8 cellular contexts compared by ENCODE assay signal in the genomic region with DNA sequence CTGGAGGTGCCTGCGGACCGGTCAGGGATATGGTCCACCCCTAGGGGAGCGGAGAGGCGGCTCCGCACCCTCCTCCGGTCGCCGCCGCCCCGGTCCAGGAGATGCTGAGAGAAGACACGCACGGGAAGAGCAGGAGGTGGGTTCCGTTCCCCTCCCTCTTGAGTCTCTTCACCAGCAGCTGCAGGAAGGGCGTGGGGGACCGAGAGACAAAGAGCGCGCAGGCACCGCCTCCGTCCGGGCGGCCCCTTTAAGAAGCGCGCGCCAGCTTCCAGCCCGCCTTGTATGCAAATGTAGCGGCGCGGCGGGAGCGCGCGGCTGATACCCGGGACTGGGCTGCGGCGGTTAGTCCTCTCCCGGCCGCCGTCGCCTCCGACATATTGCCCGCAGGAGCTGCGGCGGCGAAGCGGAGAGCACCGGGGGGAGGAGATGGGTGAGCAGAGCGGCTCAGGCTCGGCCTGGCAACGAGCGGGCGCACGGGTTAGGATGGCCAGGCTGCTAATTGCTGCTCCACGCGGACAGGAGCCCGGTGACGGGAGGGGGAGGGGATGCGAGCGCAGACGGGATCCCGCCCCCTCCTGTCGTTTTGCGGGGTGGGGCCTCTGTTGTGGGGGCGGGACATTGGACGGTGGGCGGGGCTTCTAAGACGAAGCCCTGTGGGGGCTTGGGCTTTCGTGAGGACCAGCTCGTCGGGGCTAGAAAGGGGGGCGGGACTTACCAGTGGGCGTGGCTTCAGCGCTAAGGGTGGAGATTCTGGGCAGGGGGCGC. TPM values are rescaled to one million over a fixed set of nuclear protein-coding genes. Genes with fewer than 3 reads are reported as not detected.
DNase-seq lines count a peak whose midpoint lies in the region; ATAC-seq and TF ChIP-seq lines count a peak whose summit lies in the region.

A gene (plus strand): TSS at position 318 of the 765 bp plus-strand sequence. CDS start 109 bp downstream, at position 427.

- intact Hi-C loops in left lung (cut with DNase I), result no loop called here

- no peaks in the 10 kb centered on the region for H3K27me3 ChIP-seq in left lung

- H3K36me3 ChIP-seq in left lung, result peaks cover 0 to 27% of the 10 kb centered on the region in 2 donors

- H3K9me3 ChIP-seq in left lung, result no peaks in the 10 kb centered on the region

- DNase-seq in CD1c-positive myeloid dendritic cell (ENCODE audit: extremely low spot score), result peak; percentile 96
- DNase-seq in NCI-H774 (lab: John Stamatoyannopoulos, UW), result peak; percentile 99
- peak; percentile 84 to 88 for DNase-seq in activated CD4-positive, alpha-beta T cell treated with anti-CD3 and anti-CD28 coated beads, Interleukin-2, amount 50 U/mL, for 24 hours (ENCODE audit: low read depth in 1 of 2, low spot score in 1 of 2)
- peak; percentile 89 for DNase-seq in dedifferentiated amniotic fluid mesenchymal stem cell (ENCODE audit: extremely low spot score)
- DNase-seq in left lung, result peak; percentile 96 to 99
- peak; percentile 86 to 89 for DNase-seq in stimulated activated CD4-positive, alpha-beta T cell treated with anti-CD3 and anti-CD28 coated beads, Interleukin-2, amount 100 ng/mL, for 48 hours

- H3K4me3 ChIP-seq in left lung, result peak within 1 kb of the TSS; percentile 67 to 73

- ATAC-seq in GM19397 (IDR thresholded peaks at IDR 0.05; ENCODE audit: unreplicated experiment) (peak; percentile 83), HG03565 (IDR thresholded peaks at IDR 0.05; ENCODE audit: unreplicated experiment) (peak; percentile 82), left lung (peak; percentile 95)

- TF ChIP-seq CTCF in left lung (IDR thresholded peaks at IDR 0.05), result no peak

- peaks cover 7 to 41% of the 10 kb centered on the region in 2 donors for H3K4me1 ChIP-seq in left lung

- peak within 1 kb of the TSS; percentile 88 to 91 for H3K27ac ChIP-seq in left lung

RNA-seq across cellular contexts. Expression of the gene that starts here (rescaled TPM):
- total RNA-seq in left lung, result 10 to 100 TPM; 16.5 to 22.6 TPM

Comparison
In these comparisons a context has a peak if more than half of its experiments do, and no peak if none do; other contexts are left out.
1. Peak in every context shown above with its lines: DNase-seq, ATAC-seq, H3K4me3 ChIP-seq and H3K27ac ChIP-seq.